In the genomic region with DNA sequence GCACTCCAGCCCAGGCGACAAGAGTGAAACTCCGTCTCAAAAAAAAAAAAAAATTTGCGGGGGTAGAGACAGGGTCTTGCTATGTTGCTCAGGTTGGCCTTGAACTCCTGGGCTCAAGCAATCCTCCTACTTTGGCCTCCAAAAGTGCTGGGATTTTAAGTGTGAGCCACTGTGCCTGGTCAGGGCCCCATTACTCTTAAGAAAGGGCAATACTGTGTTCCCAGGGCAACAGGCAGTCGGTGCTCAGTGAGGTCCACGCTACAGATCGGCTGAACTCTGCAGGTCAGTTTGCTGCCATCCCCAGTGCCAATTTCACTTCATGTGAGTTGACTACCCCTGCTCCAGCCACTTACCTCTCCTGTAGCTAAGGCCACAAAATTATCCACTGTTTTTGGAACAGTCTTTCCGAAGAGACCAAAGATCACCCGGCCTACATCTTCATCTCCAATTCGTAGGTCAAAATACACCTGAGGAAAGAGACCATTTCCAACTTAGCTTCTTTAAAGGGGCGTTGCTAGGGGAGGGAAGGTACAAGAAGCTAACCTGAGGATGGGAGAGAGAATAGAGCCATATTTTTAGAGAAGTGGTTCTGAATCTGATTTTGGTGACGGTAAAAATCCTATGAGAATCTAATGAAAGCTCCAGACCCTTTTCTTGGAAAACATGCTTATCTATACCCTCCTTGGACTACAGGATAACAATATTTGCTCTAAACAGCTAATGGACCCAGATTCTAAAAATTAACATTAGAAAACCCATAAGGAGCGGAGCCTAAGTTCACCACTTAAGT, we compare ENCODE assay signal across 9 cellular contexts. TPM values are rescaled to one million over a fixed set of nuclear protein-coding genes. Genes with fewer than 3 reads are reported as not detected.
DNase-seq lines count a peak whose midpoint lies in the region; ATAC-seq and TF ChIP-seq lines count a peak whose summit lies in the region.
"Had no signal": no experiment of that assay in that cellular context is flagged by ENCODE, and none has a peak within 500 bp of the region (broad histone marks: within the 10 kb centered on the region; RNA-seq: fewer than 3 reads in every experiment).

No MANE protein-coding gene starts in this region.

- H3K9me3 Mint-ChIP-seq in HFFc6, result no peaks in the 10 kb centered on the region
- no peaks in the 10 kb centered on the region for H3K9me3 Mint-ChIP-seq in activated CD4-positive, alpha-beta memory T cell treated with anti-CD3 and anti-CD28 coated beads for 36 hours

- no peak for DNase-seq in HFFc6
- DNase-seq in activated CD4-positive, alpha-beta memory T cell treated with anti-CD3 and anti-CD28 coated beads for 36 hours, result no peak
- DNase-seq in hepatocyte (ENCODE audit: low spot score), result no peak
- DNase-seq in spleen, result no peak
- DNase-seq in HK-2 (ENCODE audit: unreplicated experiment), result no peak
- no peak for DNase-seq in NCI-H2227 (lab: John Stamatoyannopoulos, UW; ENCODE audit: unreplicated experiment)
- DNase-seq: NCI-H345 had no signal

- H3K4me2 ChIP-seq in hepatocyte, result peak overlapping the region; percentile 95

- peak overlapping the region; percentile 93 for H3K4me3 Mint-ChIP-seq in HFFc6
- peak overlapping the region; percentile 88 for H3K4me3 Mint-ChIP-seq in activated CD4-positive, alpha-beta memory T cell treated with anti-CD3 and anti-CD28 coated beads for 36 hours

- no peaks in the 10 kb centered on the region for H3K36me3 ChIP-seq in hepatocyte (replicated peaks; ENCODE audit: insufficient read depth, low read depth)
- H3K36me3 ChIP-seq in spleen, result peaks cover 3 to 50% (median 45%) of the 10 kb centered on the region in 6 donors

- H3K27ac ChIP-seq in hepatocyte (peak overlapping the region; percentile 93), spleen (peak overlapping the region; percentile 76 to 96 (median 92))

- no peak for TF ChIP-seq CTCF in HFFc6 (IDR thresholded peaks at IDR 0.05)
- no peak for TF ChIP-seq CTCF in hepatocyte (IDR thresholded peaks at IDR 0.05; ENCODE audit: poor library complexity)
- no peak for TF ChIP-seq CTCF in spleen (IDR thresholded peaks at IDR 0.05 in 8 of 11, conservative IDR thresholded peaks at IDR 0.05 in 3 of 11)

- POLR2A ChIA-PET in activated CD4-positive, alpha-beta memory T cell treated with anti-CD3 and anti-CD28 coated beads for 36 hours (lab: Charles Lee), result interaction anchor here (0.7 to 2.4 kb wide), 5 partner anchors 8 to 225 kb away, joined by 3 to 14 read pairs (median 8); partner anchors contain the start of genes CIAO2A and TRIP4

- 60% methylated on average over 12 of the region's 12 CpGs for WGBS in hepatocyte (ENCODE audit: low lambda C conversion rate, missing lambda C conversion rate)
- 52 to 64% (median 56%) methylated on average over 12 of the region's 12 CpGs for WGBS in spleen, 5 donors

- H3K4me1 Mint-ChIP-seq in HFFc6 (ENCODE audit: low read depth), result peaks cover 56% of the 10 kb centered on the region
- peaks cover 40% of the 10 kb centered on the region for H3K4me1 Mint-ChIP-seq in activated CD4-positive, alpha-beta memory T cell treated with anti-CD3 and anti-CD28 coated beads for 36 hours (ENCODE audit: low read depth)

- no peak for ATAC-seq in HG02678 (IDR thresholded peaks at IDR 0.05; ENCODE audit: unreplicated experiment)
- ATAC-seq in GM18505 (IDR thresholded peaks at IDR 0.05; ENCODE audit: unreplicated experiment), result no peak

- H3K27me3 ChIP-seq in hepatocyte, result no peaks in the 10 kb centered on the region
- no peaks in the 10 kb centered on the region for H3K27me3 ChIP-seq in spleen (replicated peaks in 1 of 7)

- H3K36me3 Mint-ChIP-seq in HFFc6 (ENCODE audit: low read depth), result peaks cover 33% of the 10 kb centered on the region
- H3K36me3 Mint-ChIP-seq in activated CD4-positive, alpha-beta memory T cell treated with anti-CD3 and anti-CD28 coated beads for 36 hours, result peaks cover 38% of the 10 kb centered on the region

- H4K20me1 ChIP-seq in hepatocyte (ENCODE audit: insufficient read depth, poor library complexity, severe bottlenecking), result peaks cover 44% of the 10 kb centered on the region

- CTCF ChIA-PET in activated CD4-positive, alpha-beta memory T cell treated with anti-CD3 and anti-CD28 coated beads for 36 hours (lab: Charles Lee), result interaction anchor here (1.4 to 5.4 kb wide), 3 partner anchors 9 to 226 kb away, joined by 3 to 61 read pairs (median 8); partner anchors contain the start of genes SNX22 and TRIP4

- H2AFZ ChIP-seq in hepatocyte, result peak overlapping the region; percentile 62

- peaks cover 22% of the 10 kb centered on the region for H3K4me1 ChIP-seq in hepatocyte (ENCODE audit: insufficient read depth)
- H3K4me1 ChIP-seq in spleen, result peaks cover 22 to 75% (median 68%) of the 10 kb centered on the region in 6 donors

- H3K79me2 ChIP-seq in hepatocyte, result peaks cover 32% of the 10 kb centered on the region

- intact Hi-C loops in activated CD4-positive, alpha-beta memory T cell treated with anti-CD3 and anti-CD28 coated beads for 36 hours (cut with micrococcal nuclease), result loop anchor here (2.0 to 10.0 kb wide), 2 partner anchors 543 to 657 kb away; partner anchors contain the start of gene USP3
- intact Hi-C loops in spleen (cut with DNase I; ENCODE audit: low total_unique reads), result no loop called here

- H3K9me2 ChIP-seq in hepatocyte (replicated peaks; ENCODE audit: insufficient read depth), result no peaks in the 10 kb centered on the region

- H3K4me3 ChIP-seq in hepatocyte (peak overlapping the region; percentile 96), spleen (peak overlapping the region; percentile 88 to 96 (median 92))

- peaks cover 5% of the 10 kb centered on the region; the same call in 1 of the 2 replicates for H3K27me3 Mint-ChIP-seq in HFFc6 (ENCODE audit: insufficient read depth)
- no peaks in the 10 kb centered on the region for H3K27me3 Mint-ChIP-seq in activated CD4-positive, alpha-beta memory T cell treated with anti-CD3 and anti-CD28 coated beads for 36 hours

- H3K27ac Mint-ChIP-seq in HFFc6, result peak overlapping the region; percentile 85
- H3K27ac Mint-ChIP-seq in activated CD4-positive, alpha-beta memory T cell treated with anti-CD3 and anti-CD28 coated beads for 36 hours, result peak overlapping the region; percentile 88

- no peak for TF ChIP-seq POLR2A in spleen (IDR thresholded peaks at IDR 0.05)
- no peak for TF ChIP-seq POLR2A in GM18505 (IDR thresholded peaks at IDR 0.05; ENCODE audit: borderline replicate concordance, extremely low read depth, insufficient read depth, insufficient read length)

- H3K9me3 ChIP-seq in hepatocyte (ENCODE audit: low read depth) (no peaks in the 10 kb centered on the region), spleen (no peaks in the 10 kb centered on the region)

RNA-seq across cellular contexts. Expression of gene PPIB, which starts 0.9 kb away (rescaled TPM):
- 1,000 to 10,000 TPM; 1,000 to 1,254 (median 1,048) TPM for total RNA-seq in HFFc6 (2021; fragmentation: NEBNext Ultra II Directional; extraction: Animal tissue kit (Norgen Biotek cat#: 25700))
- total RNA-seq in activated CD4-positive, alpha-beta memory T cell treated with anti-CD3 and anti-CD28 coated beads for 36 hours, result 100 to 1,000 TPM; 277 to 283 TPM
- total RNA-seq in hepatocyte, result 799 and 814 TPM in 2 replicates
- polyA plus RNA-seq in hepatocyte, result 1,542 and 1,693 TPM in 2 replicates
- total RNA-seq in spleen, result 100 to 1,000 TPM; 250 to 448 (median 305) TPM
- polyA plus RNA-seq in spleen, result 100 to 1,000 TPM; 281 to 402 (median 287) TPM

RNA-seq across cellular contexts. Expression of gene SNX22, which starts 10.4 kb away (rescaled TPM):
- under 1 TPM in 4 of 6 experiments, not detected in 2; 0.07 to 0.21 (median 0.14) TPM for total RNA-seq in HFFc6 (2021; fragmentation: NEBNext Ultra II Directional; extraction: Animal tissue kit (Norgen Biotek cat#: 25700))
- under 1 TPM; 0.38 to 0.68 TPM for total RNA-seq in activated CD4-positive, alpha-beta memory T cell treated with anti-CD3 and anti-CD28 coated beads for 36 hours
- total RNA-seq in hepatocyte (4.3 and 7.7 TPM in 2 replicates), spleen (10 to 100 TPM in 6 of 7 donors, 1 to 10 TPM in 1; 8.9 to 18.6 (median 13.6) TPM)
- polyA plus RNA-seq in hepatocyte (6.3 and 7.5 TPM in 2 replicates), spleen (10 to 100 TPM; 13.9 to 17.6 (median 17.1) TPM)
